Comparison of ENCODE assay signal across 8 cellular contexts in genomic region chr13:95643471-95643813, GRCh38. TPM values are rescaled to one million over a fixed set of nuclear protein-coding genes. Genes with fewer than 3 reads are reported as not detected.
DNase-seq lines count a peak whose midpoint lies in the region; ATAC-seq and TF ChIP-seq lines count a peak whose summit lies in the region.

No MANE protein-coding gene starts in this region.

- H3K4me3 ChIP-seq in ectodermal cell (ENCODE audit: insufficient read depth, low read depth, low read length): peak overlapping the region; percentile 77

- no peak for TF ChIP-seq CTCF in nephron progenitor cell (IDR thresholded peaks at IDR 0.05)

- peaks cover 5% of the 10 kb centered on the region for H3K36me3 ChIP-seq in ectodermal cell (ENCODE audit: control insufficient read depth, insufficient read depth, low read length)

- H3K36me3 Mint-ChIP-seq in nephron progenitor cell (ENCODE audit: low read depth): peaks cover 27% of the 10 kb centered on the region

- H3K4me1 Mint-ChIP-seq in nephron progenitor cell: peaks cover 31% of the 10 kb centered on the region

- peak overlapping the region; percentile 91 for H3K4me3 Mint-ChIP-seq in nephron progenitor cell

- peaks cover 3% of the 10 kb centered on the region for H3K9me3 Mint-ChIP-seq in nephron progenitor cell

- H3K27me3 ChIP-seq in ectodermal cell (ENCODE audit: control insufficient read depth, insufficient read depth, low read length, poor library complexity, severe bottlenecking): no peaks in the 10 kb centered on the region

- no peak for ATAC-seq in GM21723 (IDR thresholded peaks at IDR 0.05; ENCODE audit: unreplicated experiment)

- no peak overlapping the region for H3K27ac ChIP-seq in ectodermal cell (ENCODE audit: insufficient read depth, low read depth, low read length, poor library complexity, severe bottlenecking)

- in situ Hi-C loops in G401 (cut with HindIII; ENCODE audit: low sequenced_read_pairs): no loop called here

- DNase-seq in G401 (ENCODE audit: low spot score) (peak; percentile 72), NCI-H69 (lab: John Stamatoyannopoulos, UW) (peak; percentile 14), nephron progenitor cell (peak; percentile 16), COLO829 (ENCODE audit: low spot score) (no peak), germinal center (ENCODE audit: low spot score) (no peak)
- DNase-seq in activated effector memory CD4-positive, alpha-beta T cell treated with Interleukin-2 at 50 U/mL for 16 hours: no peak

- H3K9me3 ChIP-seq in ectodermal cell (ENCODE audit: control insufficient read depth, low read length): no peaks in the 10 kb centered on the region

- H3K27ac Mint-ChIP-seq in nephron progenitor cell: peak overlapping the region; percentile 87

- WGBS in ectodermal cell, 2 experiments: 5 to 7% methylated on average over 9 of the region's 9 CpGs

- H3K27me3 Mint-ChIP-seq in nephron progenitor cell (ENCODE audit: low read depth, poor library complexity): no peaks in the 10 kb centered on the region

- peaks cover 14% of the 10 kb centered on the region for H3K4me1 ChIP-seq in ectodermal cell (ENCODE audit: control insufficient read depth, insufficient read depth, low read length)

RNA-seq across cellular contexts. Expression of gene DZIP1, which starts 1.1 kb away (rescaled TPM):
- 41.6 and 75.1 TPM in 2 replicates for total RNA-seq in G401 (2014; rRNA removed; shearing (Covaris generic))
- 49.8 TPM for polyA plus RNA-seq in ectodermal cell (2013, experiment 1 of 4)
- 49.6 TPM for polyA plus RNA-seq in ectodermal cell (2013, experiment 2 of 4)
- polyA plus RNA-seq in ectodermal cell (2013, experiment 3 of 4): 50.0 TPM
- 52.2 TPM for polyA plus RNA-seq in ectodermal cell (2013, experiment 4 of 4)

RNA-seq across cellular contexts. Expression of gene DNAJC3, which starts 33.5 kb away (rescaled TPM):
- total RNA-seq in G401 (2014; rRNA removed; shearing (Covaris generic)): 16.9 and 27.9 TPM in 2 replicates
- polyA plus RNA-seq in ectodermal cell (2013, experiment 1 of 4): 17.1 TPM
- polyA plus RNA-seq in ectodermal cell (2013, experiment 2 of 4): 18.1 TPM
- polyA plus RNA-seq in ectodermal cell (2013, experiment 3 of 4): 12.6 TPM
- polyA plus RNA-seq in ectodermal cell (2013, experiment 4 of 4): 13.1 TPM

Comparison
In these comparisons a context has a peak if more than half of its experiments do, and no peak if none do; other contexts are left out.
1. DNase-seq: peak in G401 (single experiment), NCI-H69 (single experiment) and nephron progenitor cell (single experiment); none in COLO829 (single experiment), activated effector memory CD4-positive, alpha-beta T cell treated with Interleukin-2 at 50 U/mL for 16 hours (single experiment) and germinal center (single experiment).